ENCODE assay signal across 1 cellular context in the genomic region with DNA sequence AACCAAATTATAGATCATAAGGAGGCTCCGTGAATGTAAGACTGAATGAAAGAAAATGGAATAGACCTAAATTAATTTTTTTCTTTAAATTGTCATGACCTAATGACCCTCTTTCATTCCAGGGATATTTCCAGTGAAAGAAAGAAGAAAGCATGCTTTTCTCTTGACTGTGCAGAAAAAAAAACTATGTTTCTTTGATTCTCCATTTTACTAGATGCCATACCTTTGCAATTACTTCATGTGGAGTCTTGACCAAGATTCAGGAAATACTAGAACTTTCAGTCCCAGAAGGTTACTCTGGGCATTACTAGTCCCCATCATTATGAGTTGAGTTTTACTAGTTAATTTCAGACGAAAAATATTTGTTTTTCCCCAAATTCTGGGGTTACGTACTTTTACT.
A peak's percentile ranks its signal among the peaks of the same experiment; 100 is the strongest.
TF ChIP-seq lines count a peak whose summit lies in the region.

No MANE protein-coding gene starts in this region.

TF ChIP-seq in SK-N-SH, 30 proteins besides CTCF, POLR2A, EP300 and RAD21:
- TF ChIP-seq, protein P1, sequence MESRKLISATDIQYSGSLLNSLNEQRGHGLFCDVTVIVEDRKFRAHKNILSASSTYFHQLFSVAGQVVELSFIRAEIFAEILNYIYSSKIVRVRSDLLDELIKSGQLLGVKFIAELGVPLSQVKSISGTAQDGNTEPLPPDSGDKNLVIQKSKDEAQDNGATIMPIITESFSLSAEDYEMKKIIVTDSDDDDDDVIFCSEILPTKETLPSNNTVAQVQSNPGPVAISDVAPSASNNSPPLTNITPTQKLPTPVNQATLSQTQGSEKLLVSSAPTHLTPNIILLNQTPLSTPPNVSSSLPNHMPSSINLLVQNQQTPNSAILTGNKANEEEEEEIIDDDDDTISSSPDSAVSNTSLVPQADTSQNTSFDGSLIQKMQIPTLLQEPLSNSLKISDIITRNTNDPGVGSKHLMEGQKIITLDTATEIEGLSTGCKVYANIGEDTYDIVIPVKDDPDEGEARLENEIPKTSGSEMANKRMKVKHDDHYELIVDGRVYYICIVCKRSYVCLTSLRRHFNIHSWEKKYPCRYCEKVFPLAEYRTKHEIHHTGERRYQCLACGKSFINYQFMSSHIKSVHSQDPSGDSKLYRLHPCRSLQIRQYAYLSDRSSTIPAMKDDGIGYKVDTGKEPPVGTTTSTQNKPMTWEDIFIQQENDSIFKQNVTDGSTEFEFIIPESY (IDR thresholded peaks at IDR 0.05; ENCODE audit: borderline replicate concordance, low read depth): no peak
- no peak for TF ChIP-seq MEF2A (IDR thresholded peaks at IDR 0.05; ENCODE audit: borderline replicate concordance, low read depth)
- no peak for TF ChIP-seq EZH2phosphoT487 (IDR thresholded peaks at IDR 0.05; ENCODE audit: borderline replicate concordance, low read depth)
- TF ChIP-seq RXRA (IDR thresholded peaks at IDR 0.05; ENCODE audit: borderline replicate concordance, low read depth): 0 out of 2 replicates have a peak, but pooled peaks have one; percentile 47
- TF ChIP-seq SIN3A (IDR thresholded peaks at IDR 0.05; ENCODE audit: borderline replicate concordance, low read depth, low read length): no peak
- TF ChIP-seq, protein P2, sequence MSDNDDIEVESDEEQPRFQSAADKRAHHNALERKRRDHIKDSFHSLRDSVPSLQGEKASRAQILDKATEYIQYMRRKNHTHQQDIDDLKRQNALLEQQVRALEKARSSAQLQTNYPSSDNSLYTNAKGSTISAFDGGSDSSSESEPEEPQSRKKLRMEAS (IDR thresholded peaks at IDR 0.05; ENCODE audit: low read depth): 0 out of 2 replicates have a peak, but pooled peaks have one; percentile 39
- TF ChIP-seq MXI1 (IDR thresholded peaks at IDR 0.05; ENCODE audit: low read depth, low read length): no peak
- TF ChIP-seq CHD2 (IDR thresholded peaks at IDR 0.05; ENCODE audit: low read length, partially characterized antibody): no peak
- TF ChIP-seq, protein P3, sequence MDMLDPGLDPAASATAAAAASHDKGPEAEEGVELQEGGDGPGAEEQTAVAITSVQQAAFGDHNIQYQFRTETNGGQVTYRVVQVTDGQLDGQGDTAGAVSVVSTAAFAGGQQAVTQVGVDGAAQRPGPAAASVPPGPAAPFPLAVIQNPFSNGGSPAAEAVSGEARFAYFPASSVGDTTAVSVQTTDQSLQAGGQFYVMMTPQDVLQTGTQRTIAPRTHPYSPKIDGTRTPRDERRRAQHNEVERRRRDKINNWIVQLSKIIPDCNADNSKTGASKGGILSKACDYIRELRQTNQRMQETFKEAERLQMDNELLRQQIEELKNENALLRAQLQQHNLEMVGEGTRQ (IDR thresholded peaks at IDR 0.05; ENCODE audit: borderline replicate concordance, low read depth, low read length): no peak
- TF ChIP-seq, protein P4, sequence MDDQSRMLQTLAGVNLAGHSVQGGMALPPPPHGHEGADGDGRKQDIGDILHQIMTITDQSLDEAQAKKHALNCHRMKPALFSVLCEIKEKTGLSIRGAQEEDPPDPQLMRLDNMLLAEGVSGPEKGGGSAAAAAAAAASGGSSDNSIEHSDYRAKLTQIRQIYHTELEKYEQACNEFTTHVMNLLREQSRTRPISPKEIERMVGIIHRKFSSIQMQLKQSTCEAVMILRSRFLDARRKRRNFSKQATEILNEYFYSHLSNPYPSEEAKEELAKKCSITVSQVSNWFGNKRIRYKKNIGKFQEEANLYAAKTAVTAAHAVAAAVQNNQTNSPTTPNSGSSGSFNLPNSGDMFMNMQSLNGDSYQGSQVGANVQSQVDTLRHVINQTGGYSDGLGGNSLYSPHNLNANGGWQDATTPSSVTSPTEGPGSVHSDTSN (IDR thresholded peaks at IDR 0.05): peak; percentile 23; the same call in 1 of the 2 replicates
- peak; percentile 62 for TF ChIP-seq JUND (IDR thresholded peaks at IDR 0.05)
- TF ChIP-seq FOXM1 (IDR thresholded peaks at IDR 0.05; ENCODE audit: low read depth): no peak
- TF ChIP-seq NFIC (IDR thresholded peaks at IDR 0.05; ENCODE audit: borderline replicate concordance): no peak
- TF ChIP-seq SMC3 (IDR thresholded peaks at IDR 0.05; ENCODE audit: low read depth, low read length): no peak
- TF ChIP-seq TAF1 (IDR thresholded peaks at IDR 0.05; ENCODE audit: borderline replicate concordance, low read depth, low read length): no peak
- TF ChIP-seq, protein P5, sequence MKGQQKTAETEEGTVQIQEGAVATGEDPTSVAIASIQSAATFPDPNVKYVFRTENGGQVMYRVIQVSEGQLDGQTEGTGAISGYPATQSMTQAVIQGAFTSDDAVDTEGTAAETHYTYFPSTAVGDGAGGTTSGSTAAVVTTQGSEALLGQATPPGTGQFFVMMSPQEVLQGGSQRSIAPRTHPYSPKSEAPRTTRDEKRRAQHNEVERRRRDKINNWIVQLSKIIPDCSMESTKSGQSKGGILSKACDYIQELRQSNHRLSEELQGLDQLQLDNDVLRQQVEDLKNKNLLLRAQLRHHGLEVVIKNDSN (IDR thresholded peaks at IDR 0.05; ENCODE audit: borderline replicate concordance, low read depth): no peak
- no peak for TF ChIP-seq GATA2 (CRISPR knock-in tag; IDR thresholded peaks at IDR 0.05)
- TF ChIP-seq TCF12 (IDR thresholded peaks at IDR 0.05): peak; percentile 54
- no peak for TF ChIP-seq RFX5 (IDR thresholded peaks at IDR 0.05; ENCODE audit: low read length)
- no peak for TF ChIP-seq ELF1 (IDR thresholded peaks at IDR 0.05)
